ENCODE assay signal across 8 cellular contexts in genomic region chr2:84970956-84971798, GRCh38. TPM values are rescaled to one million over a fixed set of nuclear protein-coding genes. Genes with fewer than 3 reads are reported as not detected.
A peak's percentile ranks its signal among the peaks of the same experiment; 100 is the strongest.
DNase-seq lines count a peak whose midpoint lies in the region; ATAC-seq and TF ChIP-seq lines count a peak whose summit lies in the region.

TSS of gene KCMF1 (plus strand) at chr2:84971161. CDS start at chr2:84971452, 291 bp downstream.

- peak within 1 kb of the TSS; percentile 90 to 99 (median 98) for H3K27ac ChIP-seq in BLaER1 treated with 17β-estradiol and CSF1 and Interleukin-3, amounts not matched to agents 10 nM and 100 nM
- peak within 1 kb of the TSS; percentile 90 for H3K27ac ChIP-seq in muscle layer of duodenum (ENCODE audit: low read length)

- peaks cover 9 to 40% (median 21%) of the 10 kb centered on the region in 11 experiments for H3K36me3 ChIP-seq in BLaER1 treated with 17β-estradiol and CSF1 and Interleukin-3, amounts not matched to agents 10 nM and 100 nM
- peaks cover 0 to 8% of the 10 kb centered on the region in 2 donors for H3K36me3 ChIP-seq in muscle layer of duodenum (ENCODE audit: control insufficient read depth in 1 of 2, insufficient read depth in 2 of 2, low read length in 2 of 2)

- H3K4me1 Mint-ChIP-seq in activated T-cell treated with anti-CD3 and anti-CD28 coated beads, Interleukin-2, amount 50 U/mL, for 72 hours (ENCODE audit: low read depth): peaks cover 47% of the 10 kb centered on the region

- H3K27me3 ChIP-seq in BLaER1 treated with 17β-estradiol and CSF1 and Interleukin-3, amounts not matched to agents 10 nM and 100 nM: no peaks in the 10 kb centered on the region
- no peaks in the 10 kb centered on the region for H3K27me3 ChIP-seq in muscle layer of duodenum (ENCODE audit: low read depth, low read length)

- H3K9me3 Mint-ChIP-seq in activated T-cell treated with anti-CD3 and anti-CD28 coated beads, Interleukin-2, amount 50 U/mL, for 72 hours: no peaks in the 10 kb centered on the region

- H3K4me2 ChIP-seq in BLaER1 treated with 17β-estradiol and CSF1 and Interleukin-3, amounts not matched to agents 10 nM and 100 nM: peak within 1 kb of the TSS; percentile 80 to 96 (median 91)

- H3K36me3 Mint-ChIP-seq in activated T-cell treated with anti-CD3 and anti-CD28 coated beads, Interleukin-2, amount 50 U/mL, for 72 hours (ENCODE audit: insufficient read depth in 2 of 2): peaks cover 11 to 26% of the 10 kb centered on the region in 2 donors

- H3K4me3 Mint-ChIP-seq in activated T-cell treated with anti-CD3 and anti-CD28 coated beads, Interleukin-2, amount 50 U/mL, for 72 hours: peak within 1 kb of the TSS; percentile 99 to 100

- H3K4me1 ChIP-seq in BLaER1 treated with 17β-estradiol and CSF1 and Interleukin-3, amounts not matched to agents 10 nM and 100 nM: peaks cover 45 to 67% (median 53%) of the 10 kb centered on the region in 10 experiments
- peaks cover 16 to 45% of the 10 kb centered on the region in 2 donors for H3K4me1 ChIP-seq in muscle layer of duodenum (ENCODE audit: control insufficient read depth in 1 of 2, insufficient read depth in 2 of 2, low read length in 2 of 2)

- H3K9me3 ChIP-seq in BLaER1 treated with 17β-estradiol and CSF1 and Interleukin-3, amounts not matched to agents 10 nM and 100 nM (replicated peaks in 1 of 11): no peaks in the 10 kb centered on the region
- no peaks in the 10 kb centered on the region for H3K9me3 ChIP-seq in muscle layer of duodenum (ENCODE audit: control insufficient read depth in 1 of 2, low read length in 2 of 2)

- ATAC-seq in HG03354 (IDR thresholded peaks at IDR 0.05; ENCODE audit: poor library complexity, severe bottlenecking, unreplicated experiment) (peak; percentile 55), esophagus mucosa (peak; percentile 84)
- peak; percentile 70 to 74 for ATAC-seq in activated T-cell treated with anti-CD3 and anti-CD28 coated beads, Interleukin-2, amount 50 U/mL, for 72 hours (replicated peaks in 1 of 2)

- peak; percentile 15 for TF ChIP-seq POLR2A in GM19099 (IDR thresholded peaks at IDR 0.05; ENCODE audit: extremely low read depth, insufficient read length, low read depth)

- H4K20me1 ChIP-seq in BLaER1 treated with 17β-estradiol and CSF1 and Interleukin-3, amounts not matched to agents 10 nM and 100 nM: peaks cover 42 to 67% (median 50%) of the 10 kb centered on the region in 11 experiments

- H3K9ac ChIP-seq in BLaER1 treated with 17β-estradiol and CSF1 and Interleukin-3, amounts not matched to agents 10 nM and 100 nM: peak within 1 kb of the TSS; percentile 94 to 100 (median 99)

- peak within 1 kb of the TSS; percentile 100 for H3K27ac Mint-ChIP-seq in activated T-cell treated with anti-CD3 and anti-CD28 coated beads, Interleukin-2, amount 50 U/mL, for 72 hours

- peak within 1 kb of the TSS; percentile 73 to 99 (median 86) for H3K4me3 ChIP-seq in BLaER1 treated with 17β-estradiol and CSF1 and Interleukin-3, amounts not matched to agents 10 nM and 100 nM
- peak within 1 kb of the TSS; percentile 77 to 81 for H3K4me3 ChIP-seq in muscle layer of duodenum (ENCODE audit: low read depth in 1 of 2, low read length in 2 of 2)

- H3K27me3 Mint-ChIP-seq in activated T-cell treated with anti-CD3 and anti-CD28 coated beads, Interleukin-2, amount 50 U/mL, for 72 hours (ENCODE audit: low read depth): no peaks in the 10 kb centered on the region

- DNase-seq in activated T-cell treated with anti-CD3 and anti-CD28 coated beads, Interleukin-2, amount 50 U/mL, for 72 hours: peak; percentile 79 to 82
- DNase-seq in stimulated activated CD8-positive, alpha-beta memory T cell treated with anti-CD3 and anti-CD28 coated beads, Interleukin-7, amount 100 ng/mL, for 4 hours (ENCODE audit: low read depth in 2 of 2): peak; percentile 39 to 73

TF ChIP-seq in PFSK-1, 5 proteins besides CTCF, POLR2A, EP300 and RAD21:
- TF ChIP-seq FOXP2 (optimal IDR thresholded peaks at IDR 0.05; ENCODE audit: borderline replicate concordance, extremely low read depth, extremely low read length, insufficient read depth): peak; percentile 40
- TF ChIP-seq POLR2AphosphoS5 (IDR thresholded peaks at IDR 0.05; ENCODE audit: low read depth, low read length): peak; percentile 7; the same call in 1 of the 2 replicates
- TF ChIP-seq SIN3A (IDR thresholded peaks at IDR 0.05; ENCODE audit: borderline replicate concordance, insufficient read depth, low read length): no peak
- TF ChIP-seq TAF1 (IDR thresholded peaks at IDR 0.05; ENCODE audit: borderline replicate concordance, insufficient read depth, low read length): no peak
TF ChIP-seq in PFSK-1: peak in this region for 2.

RNA-seq across cellular contexts. Expression of gene KCMF1, which starts in this region (rescaled TPM):
- polyA plus RNA-seq in PFSK-1 (2012; ENCODE audit: insufficient read length, low read depth): 65.8 TPM
- 100 to 1,000 TPM; 115 to 139 TPM for total RNA-seq in activated T-cell treated with anti-CD3 and anti-CD28 coated beads, Interleukin-2, amount 50 U/mL, for 72 hours
- 80.7 TPM for total RNA-seq in esophagus mucosa

Comparison
In these comparisons a context has a peak if more than half of its experiments do, and no peak if none do; other contexts are left out.
1. Peak in every context shown above with its lines: DNase-seq, ATAC-seq, H3K4me3 ChIP-seq and H3K27ac ChIP-seq.